ENCODE assay signal across 8 cellular contexts in the genomic region with DNA sequence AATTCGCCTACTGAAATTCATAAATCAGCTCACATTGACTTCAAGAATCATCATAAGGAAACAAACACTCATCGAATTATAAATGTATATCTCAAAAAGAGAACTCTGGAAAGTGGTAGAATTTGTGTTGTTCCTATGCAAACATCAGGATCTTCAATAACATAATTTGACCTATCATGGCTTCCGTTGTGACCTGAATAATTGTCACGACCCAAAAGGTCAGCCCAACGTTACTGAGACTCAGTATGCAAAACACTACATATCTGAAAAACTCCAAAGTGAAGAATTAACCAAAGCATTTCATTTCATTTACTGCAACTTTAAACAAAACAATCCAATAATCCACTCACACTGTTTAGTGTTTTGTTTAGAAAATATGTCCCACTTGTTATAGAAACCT. TPM values are rescaled to one million over a fixed set of nuclear protein-coding genes. Genes with fewer than 3 reads are reported as not detected.
DNase-seq lines count a peak whose midpoint lies in the region; ATAC-seq, FAIRE-seq and TF ChIP-seq lines count a peak whose summit lies in the region.

No MANE protein-coding gene starts in this region.

- POLR2A ChIA-PET in A549 (lab: Yijun Ruan, JAX) = no interaction called here

- WGBS in A549 (ENCODE audit: missing lambda C conversion rate) = 47% methylated on average over 5 of the region's 5 CpGs
- 35 to 37% methylated on average over 5 of the region's 5 CpGs for WGBS in body of pancreas, 2 donors
- 33 to 42% (median 34%) methylated on average over 5 of the region's 5 CpGs for WGBS in small intestine, 3 donors

- CTCF ChIA-PET in A549 (lab: Yijun Ruan, JAX) = interaction anchor here (0.7 to 3.7 kb wide), 3 partner anchors 18 to 44 kb away, joined by 3 to 17 read pairs (median 5); no protein-coding TSS in a partner anchor

- FAIRE-seq in A549 (lab: Jason Lieb, UNC) = no peak
- no peak for FAIRE-seq in small intestine (lab: Jason Lieb, UNC)

- peak overlapping the region; percentile 83 to 92; a peak in 4 of 6 replicates for H3K27ac ChIP-seq in A549
- H3K27ac ChIP-seq in HUES48 (ENCODE audit: low read depth, low read length) = no peak overlapping the region
- peak overlapping the region in 3 of 4 donors; percentile 88 to 94 (median 91) for H3K27ac ChIP-seq in body of pancreas
- peak overlapping the region in 1 of 2 donors; percentile 25 for H3K27ac ChIP-seq in mucosa of rectum (ENCODE audit: low read depth in 2 of 2, low read length in 2 of 2)
- no peak overlapping the region for H3K27ac ChIP-seq in small intestine (ENCODE audit: low read depth in 1 of 2, low read length in 1 of 2)

- DNase-seq in A549 (ENCODE audit: low read depth in 1 of 2, low spot score in 1 of 2) (no peak), body of pancreas (no peak), NCI-H1930 (lab: John Stamatoyannopoulos, UW) (no peak), germinal center (ENCODE audit: low spot score) (no peak), small intestine (no peak)

- H3K27me3 ChIP-seq in HUES48 (ENCODE audit: control insufficient read depth, insufficient read depth, low read length) = no peaks in the 10 kb centered on the region
- H3K27me3 ChIP-seq in body of pancreas = no peaks in the 10 kb centered on the region
- H3K27me3 ChIP-seq in mucosa of rectum (ENCODE audit: control insufficient read depth in 2 of 2, insufficient read depth in 2 of 2, low read length in 2 of 2) = no peaks in the 10 kb centered on the region
- H3K27me3 ChIP-seq in small intestine (ENCODE audit: control insufficient read depth in 2 of 2, insufficient read depth in 2 of 2, low read length in 2 of 2) = no peaks in the 10 kb centered on the region

- H3K9me3 ChIP-seq in A549 (no peaks in the 10 kb centered on the region), HUES48 (ENCODE audit: control insufficient read depth, insufficient read depth, low read length) (no peaks in the 10 kb centered on the region), body of pancreas (no peaks in the 10 kb centered on the region), mucosa of rectum (ENCODE audit: control insufficient read depth in 2 of 2, low read length in 2 of 2) (no peaks in the 10 kb centered on the region), small intestine (ENCODE audit: control insufficient read depth, low read depth) (no peaks in the 10 kb centered on the region)

- no peak for TF ChIP-seq RAD21 in A549 (conservative IDR thresholded peaks at IDR 0.05 in 1 of 2, IDR thresholded peaks at IDR 0.05 in 1 of 2)

- TF ChIP-seq POLR2A in A549 (IDR thresholded peaks at IDR 0.05; ENCODE audit: low read length) (no peak), body of pancreas (IDR thresholded peaks at IDR 0.05) (no peak)

- H3K36me3 ChIP-seq in HUES48 (ENCODE audit: control insufficient read depth, insufficient read depth, low read length) (no peaks in the 10 kb centered on the region), body of pancreas (replicated peaks in 1 of 2; ENCODE audit: insufficient read depth in 1 of 2, low read depth in 2 of 2) (no peaks in the 10 kb centered on the region), mucosa of rectum (ENCODE audit: control insufficient read depth in 2 of 2, insufficient read depth in 2 of 2, low read length in 2 of 2) (no peaks in the 10 kb centered on the region), small intestine (ENCODE audit: control insufficient read depth in 2 of 2, insufficient read depth in 2 of 2, low read length in 2 of 2) (no peaks in the 10 kb centered on the region)

- H3K4me3 ChIP-seq in A549 = peak overlapping the region; percentile 72
- H3K4me3 ChIP-seq in HUES48 (ENCODE audit: low read depth, low read length) = peak overlapping the region; percentile 100
- H3K4me3 ChIP-seq in body of pancreas = no peak overlapping the region
- H3K4me3 ChIP-seq in mucosa of rectum (ENCODE audit: low read length in 2 of 2) = peak overlapping the region; percentile 98 to 99
- H3K4me3 ChIP-seq in small intestine (ENCODE audit: low read depth in 1 of 2, low read length in 2 of 2) = peak overlapping the region in 1 of 2 donors; percentile 64

- ATAC-seq in A549 (no peak), body of pancreas (no peak), GM18858 (IDR thresholded peaks at IDR 0.05; ENCODE audit: unreplicated experiment) (no peak)

- intact Hi-C loops in body of pancreas (cut with DNase I) = no loop called here

- H3K4me1 ChIP-seq in A549 = peaks cover 50% of the 10 kb centered on the region
- peaks cover 24% of the 10 kb centered on the region for H3K4me1 ChIP-seq in HUES48 (ENCODE audit: control insufficient read depth, insufficient read depth, low read length)
- H3K4me1 ChIP-seq in body of pancreas = peaks cover 44% of the 10 kb centered on the region
- H3K4me1 ChIP-seq in mucosa of rectum (ENCODE audit: control insufficient read depth in 2 of 2, insufficient read depth in 2 of 2, low read length in 2 of 2) = peaks cover 15 to 36% of the 10 kb centered on the region in 2 donors
- H3K4me1 ChIP-seq in small intestine (ENCODE audit: control insufficient read depth in 2 of 2, insufficient read depth in 1 of 2, low read depth in 1 of 2, low read length in 1 of 2) = peaks cover 3 to 13% of the 10 kb centered on the region in 2 donors

- peak overlapping the region; percentile 84 for H3K4me2 ChIP-seq in A549

- H3K9ac ChIP-seq in HUES48 (ENCODE audit: low read depth, low read length) (0 out of 2 replicates have a peak overlapping the region, but pooled peaks have one; percentile 90), mucosa of rectum (ENCODE audit: low read depth in 1 of 2, low read length in 2 of 2) (peak overlapping the region; percentile 99)

- no peak for TF ChIP-seq CTCF in A549 (IDR thresholded peaks at IDR 0.05)
- TF ChIP-seq CTCF in body of pancreas (IDR thresholded peaks at IDR 0.05) = no peak

- no peak for TF ChIP-seq EP300 in A549 (IDR thresholded peaks at IDR 0.05)

TF ChIP-seq in A549, 52 proteins besides CTCF, POLR2A, EP300 and RAD21:
- TF ChIP-seq USF2 (IDR thresholded peaks at IDR 0.05) (no peak), BHLHE40 (IDR thresholded peaks at IDR 0.05; ENCODE audit: low read depth, low read length) (no peak), JUN (IDR thresholded peaks at IDR 0.05) (no peak), GATA3 (IDR thresholded peaks at IDR 0.05; ENCODE audit: borderline replicate concordance) (no peak)
- TF ChIP-seq, protein P1, sequence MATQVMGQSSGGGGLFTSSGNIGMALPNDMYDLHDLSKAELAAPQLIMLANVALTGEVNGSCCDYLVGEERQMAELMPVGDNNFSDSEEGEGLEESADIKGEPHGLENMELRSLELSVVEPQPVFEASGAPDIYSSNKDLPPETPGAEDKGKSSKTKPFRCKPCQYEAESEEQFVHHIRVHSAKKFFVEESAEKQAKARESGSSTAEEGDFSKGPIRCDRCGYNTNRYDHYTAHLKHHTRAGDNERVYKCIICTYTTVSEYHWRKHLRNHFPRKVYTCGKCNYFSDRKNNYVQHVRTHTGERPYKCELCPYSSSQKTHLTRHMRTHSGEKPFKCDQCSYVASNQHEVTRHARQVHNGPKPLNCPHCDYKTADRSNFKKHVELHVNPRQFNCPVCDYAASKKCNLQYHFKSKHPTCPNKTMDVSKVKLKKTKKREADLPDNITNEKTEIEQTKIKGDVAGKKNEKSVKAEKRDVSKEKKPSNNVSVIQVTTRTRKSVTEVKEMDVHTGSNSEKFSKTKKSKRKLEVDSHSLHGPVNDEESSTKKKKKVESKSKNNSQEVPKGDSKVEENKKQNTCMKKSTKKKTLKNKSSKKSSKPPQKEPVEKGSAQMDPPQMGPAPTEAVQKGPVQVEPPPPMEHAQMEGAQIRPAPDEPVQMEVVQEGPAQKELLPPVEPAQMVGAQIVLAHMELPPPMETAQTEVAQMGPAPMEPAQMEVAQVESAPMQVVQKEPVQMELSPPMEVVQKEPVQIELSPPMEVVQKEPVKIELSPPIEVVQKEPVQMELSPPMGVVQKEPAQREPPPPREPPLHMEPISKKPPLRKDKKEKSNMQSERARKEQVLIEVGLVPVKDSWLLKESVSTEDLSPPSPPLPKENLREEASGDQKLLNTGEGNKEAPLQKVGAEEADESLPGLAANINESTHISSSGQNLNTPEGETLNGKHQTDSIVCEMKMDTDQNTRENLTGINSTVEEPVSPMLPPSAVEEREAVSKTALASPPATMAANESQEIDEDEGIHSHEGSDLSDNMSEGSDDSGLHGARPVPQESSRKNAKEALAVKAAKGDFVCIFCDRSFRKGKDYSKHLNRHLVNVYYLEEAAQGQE (IDR thresholded peaks at IDR 0.05) = no peak
TF ChIP-seq in A549: peak in this region for 0.

RNA-seq across cellular contexts. Expression of gene RAPGEF6, which starts 1.2 kb away (rescaled TPM):
- polyA plus RNA-seq in A549 (2011; rRNA removed) = 14.1 and 15.2 TPM in 2 replicates
- 2.3 and 2.4 TPM in 2 replicates for polyA plus RNA-seq in A549 (2012; cell fraction: cytosol; rRNA removed)
- polyA plus RNA-seq in A549 (2012; cell fraction: nucleus; rRNA removed) = 3.0 and 3.5 TPM in 2 replicates
- 5.9 to 6.4 TPM (median 5.9 TPM) in 3 replicates for polyA plus RNA-seq in A549 (2017; fragmentation: RNase III; extraction: RNeasy Plus Mini Kit Qiagen cat#74134 plus additional on column Dnase treatment)
- polyA minus RNA-seq in A549 (2011; rRNA and poly(A)+ RNA removed) = 31.0 and 34.0 TPM in 2 replicates
- total RNA-seq in body of pancreas = 10 to 100 TPM in 1 of 2 donors, 1 to 10 TPM in 1; 8.6 to 13.0 TPM
- polyA plus RNA-seq in small intestine = 1 to 10 TPM; 1.1 to 3.3 (median 1.3) TPM

Comparison
In these comparisons a context has a peak if more than half of its experiments do, and no peak if none do; other contexts are left out.
1. H3K27ac ChIP-seq: peak in A549 (2 of 2) and body of pancreas (3 of 4); none in HUES48 (single experiment) and small intestine (0 of 2).
2. H3K4me3 ChIP-seq: peak in A549 (single experiment), HUES48 (single experiment) and mucosa of rectum (2 of 2); none in body of pancreas (0 of 2).